In genomic region chr6:22134308-22134707, GRCh38 we compare ENCODE assay signal across 34 cellular contexts.
"Had no signal": no experiment of that assay in that cellular context is flagged by ENCODE, and none has a peak within 500 bp of the region (broad histone marks: within the 10 kb centered on the region; RNA-seq: fewer than 3 reads in every experiment).

No MANE protein-coding gene starts in this region.

- H3K4me3 ChIP-seq: MG63 had no signal

- H3K9me3 ChIP-seq: MG63 had no signal

- DNase-seq: Karpas-422, Kasumi-1, MG63, MM.1S, MV-4-11, NCI-H1048, NCI-H1092, NCI-H1092 treated with DMSO at 0.1 percent for 48 hours, NCI-H1105, NCI-H1105 treated with DMSO at 0.1 percent for 48 hours, NCI-H1417, NCI-H1417 treated with DMSO at 0.1 percent for 48 hours, NCI-H1436, NCI-H1436 treated with DMSO at 0.1 percent for 48 hours, NCI-H146, NCI-H1694, NCI-H1694 treated with DMSO at 0.1 percent for 48 hours, NCI-H187, NCI-H187 treated with DMSO at 0.1 percent for 48 hours, NCI-H1930, NCI-H2029, NCI-H2029 treated with DMSO at 0.1 percent for 48 hours, NCI-H2081, NCI-H2081 treated with DMSO at 0.1 percent for 48 hours, NCI-H2107, NCI-H2171, NCI-H2171 treated with DMSO at 0.1 percent for 48 hours, NCI-H2227 treated with DMSO at 0.1 percent for 48 hours, NCI-H226, NCI-H345, NCI-H446, NCI-H446 treated with DMSO at 0.1 percent for 48 hours, NCI-H510A, NCI-H510A treated with DMSO at 0.1 percent for 48 hours had no signal

- H3K36me3 ChIP-seq: MG63 had no signal

- H3K27me3 ChIP-seq: MG63 had no signal
